In the genomic region with DNA sequence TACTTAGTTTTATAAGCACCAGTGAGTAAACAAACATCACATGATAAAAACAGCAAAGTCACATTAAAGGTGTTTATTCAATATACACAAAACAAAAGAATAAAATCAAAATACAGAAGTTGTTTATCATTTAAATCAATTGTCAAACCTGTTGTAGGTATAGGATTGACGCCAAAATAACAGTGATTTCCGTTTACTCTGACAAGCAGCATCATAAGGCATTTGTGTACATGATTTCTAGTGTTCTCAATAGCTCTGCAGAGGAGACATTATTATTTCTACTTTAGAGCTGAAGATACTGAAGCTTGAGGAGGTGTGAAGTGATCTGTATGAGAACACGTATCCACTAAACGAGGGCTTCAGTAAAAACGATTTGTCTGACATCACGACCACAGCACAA, we compare ENCODE assay signal across 8 cellular contexts.
"Had no signal": no experiment of that assay in that cellular context is flagged by ENCODE, and none has a peak within 500 bp of the region (broad histone marks: within the 10 kb centered on the region; RNA-seq: fewer than 3 reads in every experiment).

No MANE protein-coding gene starts in this region.

- FAIRE-seq: HepG2, HTR-8/SVneo, K562 had no signal

- H3K4me2 ChIP-seq: KMS-11 had no signal

- H3K27ac ChIP-seq: HL-60, KMS-11 had no signal

- DNase-seq: IMR-90, KBM-7, KG1 had no signal

- H3K4me3 ChIP-seq: K562 had no signal

- H3K9ac ChIP-seq: KMS-11 had no signal

- ATAC-seq: HepG2, K562 had no signal
